29 cellular contexts compared by ENCODE assay signal in the genomic region with DNA sequence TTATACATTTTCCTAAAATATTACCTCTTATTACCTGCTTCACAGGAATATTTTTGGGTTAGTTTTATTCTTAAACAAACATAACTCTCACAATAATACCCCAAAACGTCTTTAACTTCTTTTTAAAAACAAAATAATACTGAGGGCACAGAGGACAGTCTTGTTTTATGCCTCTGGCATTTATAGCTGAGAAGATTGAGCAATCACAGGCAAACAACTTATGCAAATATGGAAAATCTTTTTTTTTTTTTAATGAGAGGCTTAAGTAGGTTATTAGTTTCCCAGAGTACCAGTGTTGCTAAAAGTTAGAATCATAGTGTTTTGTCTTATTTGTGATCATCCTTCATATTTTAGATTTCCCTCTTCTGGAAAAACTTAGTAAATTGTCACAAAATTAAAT.
DNase-seq lines count a peak whose midpoint lies in the region; ATAC-seq and TF ChIP-seq lines count a peak whose summit lies in the region.
"Had no signal": no experiment of that assay in that cellular context is flagged by ENCODE, and none has a peak within 500 bp of the region (broad histone marks: within the 10 kb centered on the region; RNA-seq: fewer than 3 reads in every experiment).

No MANE protein-coding gene starts in this region.

- no peak for TF ChIP-seq CTCF in BJ (IDR thresholded peaks at IDR 0.05; ENCODE audit: insufficient read depth, low read depth, low read length)
- no peak for TF ChIP-seq CTCF in epithelial cell of esophagus (IDR thresholded peaks at IDR 0.05; ENCODE audit: insufficient read depth, low read depth, low read length, missing control alignments)
- no peak for TF ChIP-seq CTCF in right lobe of liver (IDR thresholded peaks at IDR 0.05)
- TF ChIP-seq CTCF in Calu3 (IDR thresholded peaks at IDR 0.05; ENCODE audit: unreplicated experiment) = no peak

- no peak for TF ChIP-seq POLR2A in right lobe of liver (IDR thresholded peaks at IDR 0.05)

- no peak overlapping the region for H3K27ac ChIP-seq in right lobe of liver
- H3K27ac ChIP-seq: coronary artery, esophagus squamous epithelium, HL-60, PC-9, suprapubic skin had no signal

- H3K27ac Mint-ChIP-seq in Calu3 (ENCODE audit: unreplicated experiment) = no peak overlapping the region
- H3K27ac Mint-ChIP-seq: activated B cell treated with CpG ODN at 0.5 μM for 24 hours; GM23338; stimulated activated naive B cell treated with anti-CD40 and anti-IgM and Interleukin-4, amounts not matched to agents 10 μg/mL and 1 μg/mL and 100 μg/mL, for 72 hours had no signal

- CTCF ChIA-PET in BJ (lab: Yijun Ruan, JAX) = interaction anchor here (0.6 kb wide), 1 partner anchor 47 kb away, joined by 3 read pairs; no protein-coding TSS in a partner anchor
- CTCF ChIA-PET in Calu3 (lab: Charles Lee) = interaction anchor here (1.0 kb wide), 1 partner anchor 20 kb away, joined by 3 read pairs; no protein-coding TSS in a partner anchor

- WGBS in right lobe of liver (ENCODE audit: insufficient coverage, low coverage, low lambda C conversion rate, missing lambda C conversion rate) = 21% methylated on average over 1 of the region's 1 CpG

- intact Hi-C loops in right lobe of liver (cut with DNase I) (no loop called here), Calu3 (cut with micrococcal nuclease; ENCODE audit: unreplicated experiment) (loop anchor here (5.0 to 10.0 kb wide), 2 partner anchors 386 to 1638 kb away; partner anchors contain the start of gene IRX3)

- ATAC-seq in right lobe of liver = peak in 3 of 4 donors; percentile 30 to 50 (median 47)
- ATAC-seq: activated T-cell treated with anti-CD3 and anti-CD28 coated beads, Interleukin-2, amount 50 U/mL, for 72 hours; GM23338; stimulated activated naive B cell treated with anti-CD40 and anti-IgM and Interleukin-4, amounts not matched to agents 10 μg/mL and 1 μg/mL and 100 μg/mL, for 72 hours had no signal

- BruUV-seq in Calu3 (replicated peaks; lab: Mats Ljungman, UMichigan) = no TSS peak

- no peaks in the 10 kb centered on the region for H3K27me3 ChIP-seq in BJ (ENCODE audit: control insufficient read depth, insufficient read depth, low read length)
- H3K27me3 ChIP-seq in right lobe of liver = no peaks in the 10 kb centered on the region
- H3K27me3 ChIP-seq: esophagus squamous epithelium, suprapubic skin had no signal

- POLR2A ChIA-PET in BJ (lab: Charles Lee) = interaction anchor here (1.0 kb wide), 1 partner anchor 19 kb away, joined by 4 read pairs; no protein-coding TSS in a partner anchor

- H3K27me3 Mint-ChIP-seq in Calu3 (ENCODE audit: unreplicated experiment) = no peaks in the 10 kb centered on the region
- H3K27me3 Mint-ChIP-seq: activated B cell treated with CpG ODN at 0.5 μM for 24 hours; brain; CD4-positive, CD25-positive, alpha-beta regulatory T cell; stimulated activated naive B cell treated with anti-CD40 and anti-IgM and Interleukin-4, amounts not matched to agents 10 μg/mL and 1 μg/mL and 100 μg/mL, for 72 hours had no signal

- H3K9me3 ChIP-seq in right lobe of liver = no peaks in the 10 kb centered on the region
- H3K9me3 ChIP-seq: esophagus squamous epithelium, suprapubic skin had no signal

- H3K4me3 ChIP-seq in BJ (ENCODE audit: low read depth, low read length) = no peak overlapping the region
- H3K4me3 ChIP-seq in epithelial cell of esophagus (ENCODE audit: low read length) = no peak overlapping the region
- no peak overlapping the region for H3K4me3 ChIP-seq in right lobe of liver
- H3K4me3 ChIP-seq: coronary artery, esophagus squamous epithelium, GM23338, lung, PC-9, suprapubic skin had no signal

- no peaks in the 10 kb centered on the region for H3K36me3 Mint-ChIP-seq in Calu3 (ENCODE audit: insufficient read depth, unreplicated experiment)

- no peaks in the 10 kb centered on the region for H3K9me3 Mint-ChIP-seq in Calu3 (ENCODE audit: low read depth, unreplicated experiment)
- H3K9me3 Mint-ChIP-seq: activated B cell treated with CpG ODN at 0.5 μM for 24 hours; activated T-cell treated with anti-CD3 and anti-CD28 coated beads, Interleukin-2, amount 50 U/mL, for 72 hours; CD4-positive, CD25-positive, alpha-beta regulatory T cell; GM23338; stimulated activated naive B cell treated with anti-CD40 and anti-IgM and Interleukin-4, amounts not matched to agents 10 μg/mL and 1 μg/mL and 100 μg/mL, for 72 hours had no signal

- no peak overlapping the region for H3K4me3 Mint-ChIP-seq in Calu3 (ENCODE audit: low read depth, unreplicated experiment)
- H3K4me3 Mint-ChIP-seq: activated B cell treated with CpG ODN at 0.5 μM for 24 hours; activated T-cell treated with anti-CD3 and anti-CD28 coated beads, Interleukin-2, amount 50 U/mL, for 72 hours; brain; CD4-positive, CD25-positive, alpha-beta regulatory T cell; GM23338; stimulated activated naive B cell treated with anti-CD40 and anti-IgM and Interleukin-4, amounts not matched to agents 10 μg/mL and 1 μg/mL and 100 μg/mL, for 72 hours had no signal

- peaks cover 5% of the 10 kb centered on the region for H3K4me1 Mint-ChIP-seq in Calu3 (ENCODE audit: low read depth, unreplicated experiment)
- H3K4me1 Mint-ChIP-seq: activated B cell treated with CpG ODN at 0.5 μM for 24 hours had no signal

- DNase-seq in BJ (ENCODE audit: low read depth) = peak; percentile 13
- DNase-seq in NCI-H69 (lab: John Stamatoyannopoulos, UW) = peak; percentile 15
- peak; percentile 46 for DNase-seq in epithelial cell of esophagus (ENCODE audit: low read depth)
- DNase-seq in right lobe of liver = no peak
- DNase-seq in hypothalamus (lab: John Stamatoyannopoulos, UW) = no peak
- no peak for DNase-seq in Calu3
- DNase-seq in AG08396 (ENCODE audit: low spot score) = no peak
- no peak for DNase-seq in KG1 (lab: John Stamatoyannopoulos, UW)
- DNase-seq: activated B cell treated with CpG ODN at 0.5 μM for 24 hours; activated naive CD4-positive, alpha-beta T cell; activated T-cell treated with anti-CD3 and anti-CD28 coated beads, Interleukin-2, amount 50 U/mL, for 72 hours; CD4-positive, CD25-positive, alpha-beta regulatory T cell; esophagus squamous epithelium; kidney; NCI-H1092; NCI-H1694 treated with DMSO at 0.1 percent for 48 hours; NCI-H524; PC-9; posterior cingulate gyrus; SHP77; stimulated activated CD4-positive, alpha-beta T cell treated with anti-CD3 and anti-CD28 coated beads, Interleukin-15, amount 100 ng/mL, for 24 hours; stimulated activated naive B cell treated with anti-CD40 and anti-IgM and Interleukin-4, amounts not matched to agents 10 μg/mL and 1 μg/mL and 100 μg/mL, for 72 hours; T1000 had no signal

- H3K36me3 ChIP-seq in BJ (ENCODE audit: control insufficient read depth, insufficient read depth, low read length) (no peaks in the 10 kb centered on the region), right lobe of liver (no peaks in the 10 kb centered on the region)
- H3K36me3 ChIP-seq: esophagus squamous epithelium had no signal

- peaks cover 0 to 8% (median 0%) of the 10 kb centered on the region in 4 donors for H3K4me1 ChIP-seq in right lobe of liver

Comparison
In these comparisons a context has a peak if more than half of its experiments do, and no peak if none do; other contexts are left out.
1. DNase-seq: peak in BJ (single experiment), NCI-H69 (single experiment) and epithelial cell of esophagus (single experiment); none in right lobe of liver (0 of 3), hypothalamus (0 of 51), Calu3 (single experiment), AG08396 (single experiment) and KG1 (single experiment).